In the genomic region with DNA sequence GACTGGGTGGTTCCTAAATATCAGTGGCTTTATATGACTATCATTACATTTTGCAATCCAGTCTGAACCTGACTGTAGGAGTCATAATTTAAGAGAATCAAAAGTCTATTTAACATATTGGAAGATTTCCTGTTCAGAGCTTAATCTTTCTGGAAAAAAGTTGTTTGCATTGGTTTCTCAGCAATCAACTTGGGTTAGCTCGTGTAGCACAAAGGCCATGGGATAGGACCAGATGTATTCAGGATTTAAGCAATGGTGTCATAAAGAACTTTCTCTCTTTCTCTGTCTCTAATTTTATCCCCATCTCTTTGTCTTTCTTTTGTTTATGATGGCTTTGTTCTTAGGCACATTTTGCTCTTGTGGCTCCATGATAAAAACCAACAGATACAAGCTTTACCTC, we compare ENCODE assay signal across 28 cellular contexts.
"Had no signal": no experiment of that assay in that cellular context is flagged by ENCODE, and none has a peak within 500 bp of the region (broad histone marks: within the 10 kb centered on the region; RNA-seq: fewer than 3 reads in every experiment).

No MANE protein-coding gene starts in this region.

- H3K27me3 Mint-ChIP-seq: dendritic cell treated with granulocyte-macrophage colony-stimulating factor and Interleukin-4, amounts not matched to agents 40 ng/mL and 50 ng/mL, for 4 days; effector memory CD8-positive, alpha-beta T cell had no signal

- ATAC-seq: effector memory CD8-positive, alpha-beta T cell; esophagus mucosa; foreskin keratinocyte; gastrocnemius medialis; gastroesophageal sphincter; heart left ventricle had no signal

- H3K4me1 ChIP-seq: colonic mucosa, esophagus muscularis mucosa, esophagus squamous epithelium, foreskin keratinocyte, gastrocnemius medialis, gastroesophageal sphincter, heart left ventricle had no signal

- H3K27ac Mint-ChIP-seq: dendritic cell treated with granulocyte-macrophage colony-stimulating factor and Interleukin-4, amounts not matched to agents 40 ng/mL and 50 ng/mL, for 4 days; effector memory CD8-positive, alpha-beta T cell; endodermal cell had no signal

- H3K4me3 ChIP-seq: colonic mucosa, coronary artery, dorsolateral prefrontal cortex, esophagus muscularis mucosa, esophagus squamous epithelium, gastrocnemius medialis, gastroesophageal sphincter, heart left ventricle had no signal

- H3K9me3 Mint-ChIP-seq: dendritic cell treated with granulocyte-macrophage colony-stimulating factor and Interleukin-4, amounts not matched to agents 40 ng/mL and 50 ng/mL, for 4 days; endodermal cell had no signal

- FAIRE-seq: colon, endometrium, endothelial cell of umbilical vein, frontal cortex had no signal

- H3K4me3 Mint-ChIP-seq: dendritic cell treated with granulocyte-macrophage colony-stimulating factor and Interleukin-4, amounts not matched to agents 40 ng/mL and 50 ng/mL, for 4 days; effector memory CD8-positive, alpha-beta T cell; endodermal cell had no signal

- DNase-seq: colonic mucosa; cortex of kidney; dermis blood vessel endothelial cell; dorsolateral prefrontal cortex; effector CD4-positive, alpha-beta T cell; effector CD8-positive, alpha-beta T cell; effector memory CD4-positive, alpha-beta T cell; effector memory CD8-positive, alpha-beta T cell; endodermal cell; erythroblast; esophagus squamous epithelium; foreskin fibroblast; foreskin keratinocyte; foreskin melanocyte; gastrocnemius medialis; glutamatergic neuron; head of caudate nucleus; heart left ventricle had no signal

- H3K27me3 ChIP-seq: colonic mucosa, dorsolateral prefrontal cortex, esophagus muscularis mucosa, esophagus squamous epithelium, foreskin keratinocyte, gastrocnemius medialis, gastroesophageal sphincter, heart left ventricle had no signal

- H3K36me3 ChIP-seq: colonic mucosa, esophagus muscularis mucosa, esophagus squamous epithelium, gastrocnemius medialis, gastroesophageal sphincter had no signal

- H3K27ac ChIP-seq: colonic mucosa, coronary artery, dorsolateral prefrontal cortex, epithelial cell of prostate, esophagus muscularis mucosa, esophagus squamous epithelium, foreskin keratinocyte, gastrocnemius medialis, gastroesophageal sphincter, heart left ventricle had no signal

- H3K9me3 ChIP-seq: colonic mucosa, esophagus muscularis mucosa, esophagus squamous epithelium, gastrocnemius medialis, gastroesophageal sphincter, heart left ventricle had no signal
